In genomic region chr7:36037121-36037662, GRCh38 we compare ENCODE assay signal across 9 cellular contexts.
DNase-seq lines count a peak whose midpoint lies in the region; ATAC-seq and TF ChIP-seq lines count a peak whose summit lies in the region.
"Had no signal": no experiment of that assay in that cellular context is flagged by ENCODE, and none has a peak within 500 bp of the region (broad histone marks: within the 10 kb centered on the region; RNA-seq: fewer than 3 reads in every experiment).

No MANE protein-coding gene starts in this region.

- no peaks in the 10 kb centered on the region; the same call in 1 of the 2 replicates for H3K27me3 Mint-ChIP-seq in WTC11 (ENCODE audit: low read depth)
- H3K27me3 Mint-ChIP-seq: activated naive CD4-positive, alpha-beta T cell treated with anti-CD3 and anti-CD28 coated beads, Interleukin-2, amount 50 U/mL, for 24 hours had no signal

- H3K4me1 ChIP-seq in psoas muscle: peaks cover 16% of the 10 kb centered on the region

- WGBS in psoas muscle, 3 donors: 20 to 43% (median 22%) methylated on average over 11 of the region's 11 CpGs

- no peaks in the 10 kb centered on the region for H3K27me3 ChIP-seq in psoas muscle (ENCODE audit: insufficient read depth in 3 of 3, low read length in 2 of 3)

- intact Hi-C loops in psoas muscle (cut with DNase I): no loop called here

- ATAC-seq in SK-N-SH treated with all-trans-retinoic acid at 6 μM for 48 hours (peak; percentile 77), psoas muscle (peak; percentile 31 to 69 (median 49)), WTC11 (no peak)

- no peaks in the 10 kb centered on the region for H3K36me3 Mint-ChIP-seq in WTC11
- H3K36me3 Mint-ChIP-seq: activated naive CD4-positive, alpha-beta T cell treated with anti-CD3 and anti-CD28 coated beads, Interleukin-2, amount 50 U/mL, for 24 hours had no signal

- DNase-seq in EL (peak; percentile 92), fibroblast of villous mesenchyme (ENCODE audit: low read depth) (peak; percentile 91), psoas muscle (peak; percentile 43 to 62), HEK293T (ENCODE audit: extremely low spot score) (no peak), NK-92 (lab: John Stamatoyannopoulos, UW; ENCODE audit: unreplicated experiment) (no peak), NCI-H510A (lab: John Stamatoyannopoulos, UW) (no peak), WTC11 (ENCODE audit: low spot score) (no peak)

- no peak for TF ChIP-seq CTCF in fibroblast of villous mesenchyme (IDR thresholded peaks at IDR 0.05; ENCODE audit: insufficient read depth, low read depth, low read length)
- no peak for TF ChIP-seq CTCF in psoas muscle (IDR thresholded peaks at IDR 0.05)
- no peak for TF ChIP-seq CTCF in WTC11 (IDR thresholded peaks at IDR 0.05)

- H3K27ac Mint-ChIP-seq in WTC11: no peak overlapping the region
- H3K27ac Mint-ChIP-seq: activated naive CD4-positive, alpha-beta T cell treated with anti-CD3 and anti-CD28 coated beads, Interleukin-2, amount 50 U/mL, for 24 hours had no signal

- H3K27ac ChIP-seq in psoas muscle: peak overlapping the region; percentile 58

- POLR2A ChIA-PET in HEK293T (lab: Yijun Ruan, JAX): no interaction called here
- POLR2A ChIA-PET in WTC11 (lab: Charles Lee): no interaction called here

- CTCF ChIA-PET in HEK293T (lab: Yijun Ruan, JAX) (no interaction called here), WTC11 (lab: Charles Lee) (interaction anchor here (1.3 kb wide), 1 partner anchor 11 kb away, joined by 3 read pairs; no protein-coding TSS in a partner anchor)

- H3K9me3 Mint-ChIP-seq in WTC11: peaks cover 3% of the 10 kb centered on the region; the same call in 1 of the 2 replicates
- H3K9me3 Mint-ChIP-seq: activated naive CD4-positive, alpha-beta T cell treated with anti-CD3 and anti-CD28 coated beads, Interleukin-2, amount 50 U/mL, for 24 hours had no signal

- no peak overlapping the region for H3K4me3 Mint-ChIP-seq in WTC11
- H3K4me3 Mint-ChIP-seq: activated naive CD4-positive, alpha-beta T cell treated with anti-CD3 and anti-CD28 coated beads, Interleukin-2, amount 50 U/mL, for 24 hours had no signal

- H3K4me1 Mint-ChIP-seq in WTC11: peaks cover 17% of the 10 kb centered on the region
- H3K4me1 Mint-ChIP-seq: activated naive CD4-positive, alpha-beta T cell treated with anti-CD3 and anti-CD28 coated beads, Interleukin-2, amount 50 U/mL, for 24 hours had no signal

- no peaks in the 10 kb centered on the region for H3K36me3 ChIP-seq in psoas muscle (ENCODE audit: insufficient read depth in 1 of 2, low read depth in 1 of 2)

- no peaks in the 10 kb centered on the region for H3K9me3 ChIP-seq in psoas muscle

- H3K4me3 ChIP-seq in fibroblast of villous mesenchyme (ENCODE audit: low read depth, low read length) (no peak overlapping the region), psoas muscle (no peak overlapping the region)

TF ChIP-seq in SK-N-SH treated with all-trans-retinoic acid at 6 μM for 48 hours, 23 proteins besides CTCF, POLR2A, EP300 and RAD21 (continues in another document):
- TF ChIP-seq ZFP3 (CRISPR knock-in tag; IDR thresholded peaks at IDR 0.05): 0 out of 2 replicates have a peak, but pooled peaks have one; percentile 2
- TF ChIP-seq CSRNP3 (CRISPR knock-in tag; IDR thresholded peaks at IDR 0.05): no peak

TF ChIP-seq in HEK293T, 16 proteins besides CTCF, POLR2A, EP300 and RAD21:
- TF ChIP-seq TARDBP (IDR thresholded peaks at IDR 0.05) (no peak), NFRKB (IDR thresholded peaks at IDR 0.05) (no peak), L3MBTL2 (conservative IDR thresholded peaks at IDR 0.05) (no peak), ELF4 (IDR thresholded peaks at IDR 0.05) (no peak), SP1 (IDR thresholded peaks at IDR 0.05) (no peak), FOXK2 (IDR thresholded peaks at IDR 0.05) (no peak), ARNT (IDR thresholded peaks at IDR 0.05) (no peak), HDGF (IDR thresholded peaks at IDR 0.05; ENCODE audit: borderline replicate concordance) (no peak), LEF1 (IDR thresholded peaks at IDR 0.05; ENCODE audit: borderline replicate concordance) (no peak)

TF ChIP-seq in WTC11, 78 proteins besides CTCF, POLR2A, EP300 and RAD21:
- no peak for TF ChIP-seq OVOL2 (CRISPR knock-in tag; IDR thresholded peaks at IDR 0.05; ENCODE audit: borderline replicate concordance)
- no peak for TF ChIP-seq ATF3 (CRISPR knock-in tag; conservative IDR thresholded peaks at IDR 0.05)
- no peak for TF ChIP-seq ZMAT4 (CRISPR knock-in tag; IDR thresholded peaks at IDR 0.05)
- TF ChIP-seq FOXP4 (CRISPR knock-in tag; IDR thresholded peaks at IDR 0.05): no peak

Comparison
In these comparisons a context has a peak if more than half of its experiments do, and no peak if none do; other contexts are left out.
1. DNase-seq: peak in EL (single experiment), fibroblast of villous mesenchyme (single experiment) and psoas muscle (2 of 2); none in HEK293T (single experiment), NK-92 (single experiment), NCI-H510A (single experiment) and WTC11 (single experiment).